In genomic region chr18:63155910-63156773, GRCh38 we compare ENCODE assay signal across 10 cellular contexts.
DNase-seq lines count a peak whose midpoint lies in the region; ATAC-seq and TF ChIP-seq lines count a peak whose summit lies in the region.
"Had no signal": no experiment of that assay in that cellular context is flagged by ENCODE, and none has a peak within 500 bp of the region (broad histone marks: within the 10 kb centered on the region; RNA-seq: fewer than 3 reads in every experiment).

No MANE protein-coding gene starts in this region.

- H3K4me3 ChIP-seq in CD8-positive, alpha-beta T cell (ENCODE audit: low read depth, low read length) = peak overlapping the region; percentile 53
- H3K4me3 ChIP-seq in neuronal stem cell (ENCODE audit: low read length in 2 of 2) = no peak overlapping the region
- H3K4me3 ChIP-seq: MG63 had no signal

- no peak overlapping the region for H4K91ac ChIP-seq in neuronal stem cell (ENCODE audit: low read depth, low read length, poor library complexity)

- no peak overlapping the region for H2AFZ ChIP-seq in neuronal stem cell (ENCODE audit: low read length)

- H3K4ac ChIP-seq in neuronal stem cell (ENCODE audit: low read length) = no peak overlapping the region

- no peak overlapping the region for H2BK12ac ChIP-seq in neuronal stem cell (ENCODE audit: low read length)

- H3K4me2 ChIP-seq in neuronal stem cell (ENCODE audit: insufficient read depth, low read length, poor library complexity, severe bottlenecking) = no peak overlapping the region

- no peak for TF ChIP-seq CTCF in CD8-positive, alpha-beta T cell (IDR thresholded peaks at IDR 0.05)

- no peaks in the 10 kb centered on the region for H3K36me3 ChIP-seq in CD8-positive, alpha-beta T cell (ENCODE audit: insufficient read depth, low read length)
- H3K36me3 ChIP-seq in neuronal stem cell (replicated peaks in 1 of 2; ENCODE audit: control insufficient read depth in 2 of 2, insufficient read depth in 2 of 2, low read length in 2 of 2) = no peaks in the 10 kb centered on the region
- H3K36me3 ChIP-seq: MG63 had no signal

- intact Hi-C loops in CD8-positive, alpha-beta T cell (cut with DNase I, micrococcal nuclease) = loop anchor here (1.0 to 5.0 kb wide), 6 partner anchors 25 to 266 kb away; partner anchors contain the start of gene VPS4B (in 1 of the 2)

- H3K27ac Mint-ChIP-seq in CD8-positive, alpha-beta T cell = peak overlapping the region; percentile 98
- peak overlapping the region; percentile 98 for H3K27ac Mint-ChIP-seq in activated naive CD8-positive, alpha-beta T cell treated with anti-CD3 and anti-CD28 coated beads for 36 hours

- no peak overlapping the region for H3K14ac ChIP-seq in neuronal stem cell (ENCODE audit: low read length)

- no peak overlapping the region for H4K8ac ChIP-seq in neuronal stem cell (ENCODE audit: low read depth, low read length)

- H2BK15ac ChIP-seq in neuronal stem cell (ENCODE audit: low read length) = no peak overlapping the region

- H3K4me1 ChIP-seq in CD8-positive, alpha-beta T cell (ENCODE audit: insufficient read depth, low read length) = peaks cover 98% of the 10 kb centered on the region
- peaks cover 0 to 2% of the 10 kb centered on the region in 2 donors for H3K4me1 ChIP-seq in neuronal stem cell (ENCODE audit: control insufficient read depth in 2 of 2, insufficient read depth in 1 of 2, low read depth in 1 of 2, low read length in 2 of 2)

- peak overlapping the region; percentile 60 for H3K27ac ChIP-seq in CD8-positive, alpha-beta T cell (ENCODE audit: low read depth, low read length)
- H3K27ac ChIP-seq in neuronal stem cell (replicated peaks; ENCODE audit: low read length) = no peak overlapping the region
- H3K27ac ChIP-seq: epithelial cell of prostate had no signal

- no peaks in the 10 kb centered on the region for H3K9me3 Mint-ChIP-seq in CD8-positive, alpha-beta T cell
- peaks cover 4% of the 10 kb centered on the region for H3K9me3 Mint-ChIP-seq in activated naive CD8-positive, alpha-beta T cell treated with anti-CD3 and anti-CD28 coated beads for 36 hours

- POLR2A ChIA-PET in CD8-positive, alpha-beta T cell (lab: Charles Lee) = interaction anchor here (1.4 to 3.8 kb wide), 5 partner anchors 12 to 162 kb away, joined by 4 to 23 read pairs (median 7); partner anchors contain the start of gene BCL2

- H3K9me3 ChIP-seq in CD8-positive, alpha-beta T cell (ENCODE audit: low read length) = no peaks in the 10 kb centered on the region
- H3K9me3 ChIP-seq in neuronal stem cell (replicated peaks in 1 of 2; ENCODE audit: control insufficient read depth in 2 of 2, insufficient read depth in 1 of 2, low read depth in 1 of 2, low read length in 2 of 2) = no peaks in the 10 kb centered on the region
- H3K9me3 ChIP-seq: MG63 had no signal

- no peaks in the 10 kb centered on the region for H3K79me1 ChIP-seq in neuronal stem cell (ENCODE audit: low read depth, low read length)

- H2BK5ac ChIP-seq in neuronal stem cell (ENCODE audit: low read length) = no peak overlapping the region

- no peaks in the 10 kb centered on the region for H3K27me3 Mint-ChIP-seq in CD8-positive, alpha-beta T cell (ENCODE audit: low read depth)
- H3K27me3 Mint-ChIP-seq in activated naive CD8-positive, alpha-beta T cell treated with anti-CD3 and anti-CD28 coated beads for 36 hours = no peaks in the 10 kb centered on the region

- no peak overlapping the region for H2BK120ac ChIP-seq in neuronal stem cell (ENCODE audit: low read depth, low read length)

- H3K9ac ChIP-seq in neuronal stem cell (ENCODE audit: low read depth, low read length, poor library complexity) = no peak overlapping the region

- no CpG with 5 or more reads among the region's 14 CpGs for WGBS in neuronal stem cell (ENCODE audit: extremely low coverage in 2 of 2, insufficient read length in 2 of 2, insufficient replicate concordance in 1 of 2), 2 donors

- CTCF ChIA-PET in CD8-positive, alpha-beta T cell (lab: Charles Lee) = interaction anchor here (0.6 to 9.0 kb wide), 19 partner anchors 10 to 174 kb away, joined by 3 to 88 read pairs (median 7); partner anchors contain the start of gene BCL2

- peak overlapping the region; percentile 38 for H3K18ac ChIP-seq in neuronal stem cell (ENCODE audit: low read length)

- H3K23ac ChIP-seq in neuronal stem cell (ENCODE audit: low read depth, low read length, poor library complexity) = no peak overlapping the region

- ATAC-seq in CD8-positive, alpha-beta T cell = no peak
- no peak for ATAC-seq in GM21529 (IDR thresholded peaks at IDR 0.05; ENCODE audit: unreplicated experiment)
- ATAC-seq in GM19467 (IDR thresholded peaks at IDR 0.05; ENCODE audit: unreplicated experiment) = no peak

- no peak overlapping the region for H2AK5ac ChIP-seq in neuronal stem cell (ENCODE audit: low read depth, low read length)

- peak overlapping the region; percentile 83 for H3K4me3 Mint-ChIP-seq in CD8-positive, alpha-beta T cell
- peak overlapping the region; percentile 85 for H3K4me3 Mint-ChIP-seq in activated naive CD8-positive, alpha-beta T cell treated with anti-CD3 and anti-CD28 coated beads for 36 hours

- peak; percentile 52 for TF ChIP-seq POLR2A in GM19193 (IDR thresholded peaks at IDR 0.05; ENCODE audit: extremely low read depth, insufficient read depth, insufficient read length)

- H3K4me1 Mint-ChIP-seq in CD8-positive, alpha-beta T cell (ENCODE audit: low read depth) = peaks cover 99% of the 10 kb centered on the region
- H3K4me1 Mint-ChIP-seq in activated naive CD8-positive, alpha-beta T cell treated with anti-CD3 and anti-CD28 coated beads for 36 hours = peaks cover 97% of the 10 kb centered on the region

- no peak for DNase-seq in CD8-positive, alpha-beta T cell
- DNase-seq in activated naive CD8-positive, alpha-beta T cell treated with anti-CD3 and anti-CD28 coated beads for 36 hours = no peak
- DNase-seq in neuronal stem cell (ENCODE audit: low spot score) = no peak
- no peak for DNase-seq in AML-193 (lab: John Stamatoyannopoulos, UW)
- no peak for DNase-seq in T1000 (lab: John Stamatoyannopoulos, UW)

- no peaks in the 10 kb centered on the region for H3K27me3 ChIP-seq in CD8-positive, alpha-beta T cell (ENCODE audit: insufficient read depth, low read length)
- H3K27me3 ChIP-seq in neuronal stem cell (ENCODE audit: control insufficient read depth in 3 of 3, insufficient read depth in 3 of 3, low read depth in 1 of 3, low read length in 3 of 3) = no peaks in the 10 kb centered on the region
- H3K27me3 ChIP-seq: MG63 had no signal

- H3K36me3 Mint-ChIP-seq in CD8-positive, alpha-beta T cell = peaks cover 7% of the 10 kb centered on the region
- H3K36me3 Mint-ChIP-seq in activated naive CD8-positive, alpha-beta T cell treated with anti-CD3 and anti-CD28 coated beads for 36 hours = peaks cover 61% of the 10 kb centered on the region
